Comparison of ENCODE assay signal across 15 cellular contexts in genomic region chr15:85499498-85499897, GRCh38.
DNase-seq lines count a peak whose midpoint lies in the region; ATAC-seq, FAIRE-seq and TF ChIP-seq lines count a peak whose summit lies in the region.
"Had no signal": no experiment of that assay in that cellular context is flagged by ENCODE, and none has a peak within 500 bp of the region (broad histone marks: within the 10 kb centered on the region; RNA-seq: fewer than 3 reads in every experiment).

No MANE protein-coding gene starts in this region.

- H3K4me1 ChIP-seq in A549, result peaks cover 55% of the 10 kb centered on the region

- H3K9me3 ChIP-seq in A549 (no peaks in the 10 kb centered on the region), SK-N-MC (ENCODE audit: low read depth, low read length) (no peaks in the 10 kb centered on the region)
- H3K9me3 ChIP-seq: mucosa of descending colon had no signal

- TF ChIP-seq CTCF in A549 (IDR thresholded peaks at IDR 0.05), result no peak

- WGBS in A549 (ENCODE audit: missing lambda C conversion rate), result 54% methylated on average over 5 of the region's 5 CpGs

- intact Hi-C loops in left colon (cut with DNase I, micrococcal nuclease), result loop anchor here in 1 of 2 donors (10.0 kb wide), 1 partner anchor 175 kb away; no protein-coding TSS in a partner anchor

- ATAC-seq in A549, result no peak; a peak in 1 of 6 replicates
- peak; percentile 14 for ATAC-seq in GM19023 (IDR thresholded peaks at IDR 0.05; ENCODE audit: unreplicated experiment)
- peak; percentile 16 for ATAC-seq in left colon
- no peak for ATAC-seq in HG03460 (IDR thresholded peaks at IDR 0.05; ENCODE audit: unreplicated experiment)
- ATAC-seq in HG02885 (IDR thresholded peaks at IDR 0.05; ENCODE audit: poor library complexity, unreplicated experiment), result no peak
- ATAC-seq: K562 had no signal

- peak overlapping the region; percentile 15; the same call in 2 of the 3 replicates for H3K4me2 ChIP-seq in A549

- CTCF ChIA-PET in A549 (lab: Yijun Ruan, JAX), result interaction anchor here (0.6 to 9.6 kb wide), 6 partner anchors 9 to 203 kb away, joined by 3 to 56 read pairs (median 8); no protein-coding TSS in a partner anchor

- DNase-seq in A549 (ENCODE audit: low read depth in 1 of 2, low spot score in 1 of 2) (no peak), SK-N-MC (ENCODE audit: low read depth, low spot score) (peak; percentile 93), left colon (no peak), ureter (ENCODE audit: low spot score) (no peak), AG08395 (ENCODE audit: low spot score) (no peak)
- DNase-seq: cortex of kidney; head of caudate nucleus; mucosa of descending colon; NK-92 treated with Interleukin-12 subunit alpha and Interleukin-12 subunit beta, amount 100 ng/mL, for 24 hours; stimulated activated naive CD8-positive, alpha-beta T cell treated with anti-CD3 and anti-CD28 coated beads, Interleukin-15, amount 100 ng/mL, for 72 hours had no signal

- H3K9ac ChIP-seq in SK-N-MC (ENCODE audit: insufficient read length), result no peak overlapping the region

- no peaks in the 10 kb centered on the region for H3K36me3 ChIP-seq in SK-N-MC (ENCODE audit: insufficient read depth, low read length)

- H3K4me3 ChIP-seq in A549 (no peak overlapping the region), SK-N-MC (peak overlapping the region; percentile 34; the same call in 1 of the 2 replicates)
- H3K4me3 ChIP-seq: K562, mucosa of descending colon had no signal

- no peak for TF ChIP-seq POLR2A in A549 (IDR thresholded peaks at IDR 0.05; ENCODE audit: low read length)

- FAIRE-seq in A549 (lab: Jason Lieb, UNC), result peak; percentile 72
- FAIRE-seq: K562, TTC549 had no signal

- no peak for TF ChIP-seq EP300 in A549 (IDR thresholded peaks at IDR 0.05)

- POLR2A ChIA-PET in A549 (lab: Yijun Ruan, JAX), result no interaction called here

- peak overlapping the region in 1 of 2 experiments; percentile 23; a peak in 2 of 6 replicates for H3K27ac ChIP-seq in A549
- H3K27ac ChIP-seq in SK-N-MC, result 0 out of 2 replicates have a peak overlapping the region, but pooled peaks have one; percentile 9

- TF ChIP-seq RAD21 in A549 (conservative IDR thresholded peaks at IDR 0.05 in 1 of 2, IDR thresholded peaks at IDR 0.05 in 1 of 2), result no peak

TF ChIP-seq in A549, 52 proteins besides CTCF, POLR2A, EP300 and RAD21:
- TF ChIP-seq NPAS2 (CRISPR knock-in tag; IDR thresholded peaks at IDR 0.05; ENCODE audit: borderline replicate concordance), result no peak
- no peak for TF ChIP-seq RCOR1 (IDR thresholded peaks at IDR 0.05; ENCODE audit: low read depth, low read length)
- no peak for TF ChIP-seq MYC (IDR thresholded peaks at IDR 0.05; ENCODE audit: borderline replicate concordance, low read length)
- no peak for TF ChIP-seq MAFK (IDR thresholded peaks at IDR 0.05; ENCODE audit: partially characterized antibody)
- no peak for TF ChIP-seq SREBF2 (IDR thresholded peaks at IDR 0.05)
- no peak for TF ChIP-seq KDM5A (IDR thresholded peaks at IDR 0.05)
- no peak for TF ChIP-seq PBX3 (IDR thresholded peaks at IDR 0.05)
- TF ChIP-seq TFCP2L1 (CRISPR knock-in tag; IDR thresholded peaks at IDR 0.05), result no peak
- no peak for TF ChIP-seq HOXA7 (CRISPR knock-in tag; IDR thresholded peaks at IDR 0.05)
- TF ChIP-seq HOXB13 (CRISPR knock-in tag; IDR thresholded peaks at IDR 0.05; ENCODE audit: low read depth), result no peak
- no peak for TF ChIP-seq CBX2 (IDR thresholded peaks at IDR 0.05; ENCODE audit: borderline replicate concordance, low read depth)
- no peak for TF ChIP-seq BHLHE40 (IDR thresholded peaks at IDR 0.05; ENCODE audit: low read depth, low read length)
- TF ChIP-seq ZNF302 (CRISPR knock-in tag; IDR thresholded peaks at IDR 0.05), result no peak
- TF ChIP-seq JUN (IDR thresholded peaks at IDR 0.05), result no peak
- TF ChIP-seq ESRRA (IDR thresholded peaks at IDR 0.05; ENCODE audit: borderline replicate concordance, low read length), result no peak
- TF ChIP-seq PHF8 (IDR thresholded peaks at IDR 0.05; ENCODE audit: borderline replicate concordance, low read depth), result no peak
- TF ChIP-seq HOXB5 (CRISPR knock-in tag; IDR thresholded peaks at IDR 0.05), result no peak

Comparison
In these comparisons a context has a peak if more than half of its experiments do, and no peak if none do; other contexts are left out.
1. ATAC-seq: peak in GM19023 (single experiment) and left colon (single experiment); none in A549 (0 of 2), HG03460 (single experiment) and HG02885 (single experiment).